9 cellular contexts compared by ENCODE assay signal in genomic region chr3:138573138-138573537, GRCh38.
"Had no signal": no experiment of that assay in that cellular context is flagged by ENCODE, and none has a peak within 500 bp of the region (broad histone marks: within the 10 kb centered on the region; RNA-seq: fewer than 3 reads in every experiment).

No MANE protein-coding gene starts in this region.

- H3K4me3 ChIP-seq: GM23248, GM23338, HAP-1 had no signal

- H3K27ac ChIP-seq: GM23248 had no signal

- H3K9me3 ChIP-seq: HAP-1 had no signal

- H3K4me1 Mint-ChIP-seq: GM23338, H9 had no signal

- ATAC-seq: GM23338, HCT116 had no signal

- H3K4me3 Mint-ChIP-seq: GM23338, H9, HFFc6 had no signal

- H3K4me1 ChIP-seq: HAP-1 had no signal

- DNase-seq: GM23248, GOT3, H7, H9, HCEC 1CT, HFFc6 had no signal

- H3K27ac Mint-ChIP-seq: GM23338, H9, HFFc6 had no signal
